Comparison of ENCODE assay signal across 6 cellular contexts in genomic region chr19:11420894-11421606, GRCh38. TPM values are rescaled to one million over a fixed set of nuclear protein-coding genes. Genes with fewer than 3 reads are reported as not detected.
DNase-seq lines count a peak whose midpoint lies in the region; ATAC-seq lines count a peak whose summit lies in the region.

No MANE protein-coding gene starts in this region.

- no peaks in the 10 kb centered on the region for H3K9me3 ChIP-seq in HUES6 (ENCODE audit: control insufficient read depth, insufficient read depth, low read depth, low read length)

- peak; percentile 53 for DNase-seq in ecto neural progenitor cell (ENCODE audit: low spot score)
- DNase-seq in putamen (ENCODE audit: low spot score), result no peak
- no peak for DNase-seq in mucosa of gallbladder (ENCODE audit: low spot score)

- peaks cover 71% of the 10 kb centered on the region for H3K27me3 ChIP-seq in HUES6 (ENCODE audit: control insufficient read depth, insufficient read depth, low read length)
- peaks cover 43% of the 10 kb centered on the region for H3K27me3 ChIP-seq in rectal smooth muscle tissue (ENCODE audit: control insufficient read depth, insufficient read depth, low read length)

- H3K27ac ChIP-seq in HUES6 (ENCODE audit: low read depth, low read length) (no peak overlapping the region), rectal smooth muscle tissue (ENCODE audit: low read depth, low read length) (no peak overlapping the region)

- H3K9ac ChIP-seq in HUES6 (ENCODE audit: low read length) (peak overlapping the region; percentile 29), rectal smooth muscle tissue (ENCODE audit: low read length) (no peak overlapping the region)

- ATAC-seq in GM21360 (IDR thresholded peaks at IDR 0.05; ENCODE audit: unreplicated experiment), result no peak

- H3K36me3 ChIP-seq in HUES6 (ENCODE audit: control insufficient read depth, insufficient read depth, low read length) (no peaks in the 10 kb centered on the region), rectal smooth muscle tissue (ENCODE audit: control insufficient read depth, insufficient read depth, low read length) (no peaks in the 10 kb centered on the region)

- H3K4me1 ChIP-seq in HUES6 (ENCODE audit: control insufficient read depth, insufficient read depth, low read length), result peaks cover 18% of the 10 kb centered on the region; the same call in 1 of the 2 replicates
- H3K4me1 ChIP-seq in rectal smooth muscle tissue (ENCODE audit: control insufficient read depth, insufficient read depth, low read length), result no peaks in the 10 kb centered on the region

- H3K4me3 ChIP-seq in HUES6 (ENCODE audit: low read depth, low read length) (peak overlapping the region; percentile 69), rectal smooth muscle tissue (ENCODE audit: low read length) (peak overlapping the region; percentile 22)

RNA-seq across cellular contexts. Expression of gene RGL3, which starts 1.9 kb away (rescaled TPM):
- 72.0 TPM for total RNA-seq in mucosa of gallbladder

RNA-seq across cellular contexts. Expression of gene ODAD3, which starts 13.9 kb away (rescaled TPM):
- 1.4 TPM for total RNA-seq in mucosa of gallbladder

RNA-seq across cellular contexts. Expression of gene PRKCSH, which starts 14.4 kb away (rescaled TPM):
- 357 TPM for total RNA-seq in mucosa of gallbladder

RNA-seq across cellular contexts. Expression of gene EPOR, which starts 36.9 kb away (rescaled TPM):
- 17.8 TPM for total RNA-seq in mucosa of gallbladder

RNA-seq across cellular contexts. Expression of gene SWSAP1, which starts 46.6 kb away (rescaled TPM):
- 4.9 TPM for total RNA-seq in mucosa of gallbladder
